In the genomic region with DNA sequence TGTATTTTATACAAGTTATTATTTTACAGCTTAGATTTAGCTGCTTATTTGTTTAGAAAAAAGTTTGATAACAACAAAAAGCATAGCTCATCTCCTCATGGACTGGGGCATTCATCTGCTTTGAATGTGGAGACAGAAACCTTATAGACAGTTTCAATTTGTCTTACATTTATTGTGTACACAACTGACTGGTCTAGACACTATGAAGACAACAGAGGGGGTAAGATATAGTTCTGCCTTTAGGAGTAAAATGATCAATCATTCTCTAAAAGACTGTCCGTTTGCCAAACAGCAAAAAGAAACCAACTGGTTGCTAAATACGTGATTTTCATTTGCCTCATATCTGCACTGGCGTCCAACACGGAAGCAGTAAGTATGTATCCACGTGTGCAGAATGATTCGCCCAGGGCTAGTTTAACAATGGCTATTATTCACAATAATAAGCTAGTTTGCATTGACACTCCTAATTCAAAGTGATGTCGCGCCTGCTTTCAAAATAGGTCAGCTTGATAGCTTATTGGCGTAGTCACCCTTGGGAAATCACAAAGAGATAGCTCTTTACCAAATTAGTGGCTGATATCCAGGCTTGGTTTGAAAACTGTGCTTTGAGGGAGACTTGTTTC, we compare ENCODE assay signal across 21 cellular contexts.
DNase-seq lines count a peak whose midpoint lies in the region; ATAC-seq and TF ChIP-seq lines count a peak whose summit lies in the region.
"Had no signal": no experiment of that assay in that cellular context is flagged by ENCODE, and none has a peak within 500 bp of the region (broad histone marks: within the 10 kb centered on the region; RNA-seq: fewer than 3 reads in every experiment).

No MANE protein-coding gene starts in this region.

- H3K27me3 ChIP-seq in foreskin keratinocyte (no peaks in the 10 kb centered on the region), vagina (no peaks in the 10 kb centered on the region)
- H3K27me3 ChIP-seq: BE2C, heart left ventricle had no signal

- peak; percentile 34 to 72 (median 69) for DNase-seq in NCI-H1417 (lab: John Stamatoyannopoulos, UW)
- DNase-seq in NCI-H1417 treated with DMSO at 0.1 percent for 48 hours (lab: John Stamatoyannopoulos, UW): no peak
- peak; percentile 8 for DNase-seq in RPMI8226
- peak in 1 of 2 donors; percentile 58 for DNase-seq in foreskin keratinocyte
- DNase-seq in superior temporal gyrus (ENCODE audit: extremely low spot score): peak; percentile 32
- no peak for DNase-seq in CD1c-positive myeloid dendritic cell (ENCODE audit: extremely low spot score)
- DNase-seq in vagina (ENCODE audit: extremely low spot score in 2 of 2): no peak
- DNase-seq in nephron progenitor cell: no peak
- DNase-seq: activated CD4-positive, alpha-beta T cell treated with anti-CD3 and anti-CD28 coated beads for 48 hours; BE2C; cerebellar nuclear complex; effector CD4-positive, alpha-beta T cell; GDM1; heart left ventricle; left ventricle myocardium inferior; NCI-H1694; NCI-H345; SHP77 treated with DMSO at 0.1 percent for 48 hours; stimulated activated CD4-positive, alpha-beta T cell treated with anti-CD3 and anti-CD28 coated beads, Interleukin-4, amount 100 ng/mL, for 4 hours; T-helper 1 cell had no signal

- ATAC-seq in foreskin keratinocyte: peak; percentile 54
- ATAC-seq: heart left ventricle had no signal

- peaks cover 7% of the 10 kb centered on the region for H3K4me1 Mint-ChIP-seq in nephron progenitor cell

- no peaks in the 10 kb centered on the region for H3K27me3 Mint-ChIP-seq in nephron progenitor cell (ENCODE audit: low read depth, poor library complexity)
- H3K27me3 Mint-ChIP-seq: activated naive CD8-positive, alpha-beta T cell had no signal

- H3K4me3 ChIP-seq in vagina: no peak overlapping the region
- H3K4me3 ChIP-seq: heart left ventricle, left ventricle myocardium inferior had no signal

- H3K9me3 ChIP-seq in vagina: no peaks in the 10 kb centered on the region
- H3K9me3 ChIP-seq: BE2C had no signal

- peaks cover 8% of the 10 kb centered on the region for H3K9me3 Mint-ChIP-seq in nephron progenitor cell

- intact Hi-C loops in vagina (cut with DNase I): no loop called here

- H3K4me1 ChIP-seq in foreskin keratinocyte: peaks cover 12% of the 10 kb centered on the region
- H3K4me1 ChIP-seq in vagina: peaks cover 5% of the 10 kb centered on the region
- H3K4me1 ChIP-seq: BE2C, heart left ventricle, left ventricle myocardium inferior had no signal

- no peak overlapping the region for H3K27ac Mint-ChIP-seq in nephron progenitor cell
- H3K27ac Mint-ChIP-seq: activated naive CD8-positive, alpha-beta T cell had no signal

- H3K27ac ChIP-seq in foreskin keratinocyte: peak overlapping the region; percentile 28
- H3K27ac ChIP-seq in vagina: no peak overlapping the region
- H3K27ac ChIP-seq: heart left ventricle, left ventricle myocardium inferior had no signal

- no peak for TF ChIP-seq CTCF in foreskin keratinocyte (conservative IDR thresholded peaks at IDR 0.05)
- TF ChIP-seq CTCF in vagina (IDR thresholded peaks at IDR 0.05): no peak
- no peak for TF ChIP-seq CTCF in nephron progenitor cell (IDR thresholded peaks at IDR 0.05)

- H3K4me3 Mint-ChIP-seq in nephron progenitor cell: no peak overlapping the region
- H3K4me3 Mint-ChIP-seq: activated naive CD8-positive, alpha-beta T cell had no signal

- H3K36me3 ChIP-seq in vagina: no peaks in the 10 kb centered on the region
- H3K36me3 ChIP-seq: BE2C, heart left ventricle, left ventricle myocardium inferior had no signal

- H3K36me3 Mint-ChIP-seq in nephron progenitor cell (ENCODE audit: low read depth): no peaks in the 10 kb centered on the region
- H3K36me3 Mint-ChIP-seq: activated naive CD8-positive, alpha-beta T cell had no signal

- no peak for TF ChIP-seq POLR2A in vagina (IDR thresholded peaks at IDR 0.05)

Comparison
In these comparisons a context has a peak if more than half of its experiments do, and no peak if none do; other contexts are left out.
1. DNase-seq: peak in NCI-H1417 (3 of 3), RPMI8226 (single experiment) and superior temporal gyrus (single experiment); none in NCI-H1417 treated with DMSO at 0.1 percent for 48 hours (single experiment), CD1c-positive myeloid dendritic cell (single experiment), vagina (0 of 2) and nephron progenitor cell (single experiment).